Comparison of ENCODE assay signal across 13 cellular contexts in the genomic region with DNA sequence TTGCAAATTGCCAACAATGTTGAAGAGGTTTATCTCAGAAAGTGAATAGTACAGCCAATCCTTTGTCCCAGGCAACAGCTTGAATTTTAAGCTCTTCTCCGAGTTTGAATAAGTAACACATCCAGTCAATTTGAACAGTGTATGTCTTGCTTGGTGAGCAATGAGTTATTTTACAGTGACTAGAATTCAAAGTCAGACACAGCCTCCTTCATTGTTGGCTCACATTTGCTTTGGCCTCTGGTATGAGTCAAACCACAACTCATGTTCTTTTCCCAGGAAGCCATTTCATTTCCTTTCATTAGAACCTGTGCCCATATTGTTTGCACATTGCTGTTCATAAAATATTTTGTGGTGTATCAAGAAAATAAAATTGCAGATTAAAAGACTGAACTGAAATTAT.
DNase-seq lines count a peak whose midpoint lies in the region; ATAC-seq and TF ChIP-seq lines count a peak whose summit lies in the region.
"Had no signal": no experiment of that assay in that cellular context is flagged by ENCODE, and none has a peak within 500 bp of the region (broad histone marks: within the 10 kb centered on the region; RNA-seq: fewer than 3 reads in every experiment).

No MANE protein-coding gene starts in this region.

- no peaks in the 10 kb centered on the region for H3K9me3 ChIP-seq in PC-3 (ENCODE audit: low read length)
- H3K9me3 ChIP-seq in gastrocnemius medialis, result no peaks in the 10 kb centered on the region
- H3K9me3 ChIP-seq: esophagus squamous epithelium, tibial nerve had no signal

- peak overlapping the region; percentile 50 for H3K9ac ChIP-seq in PC-3 (ENCODE audit: low read length)

- in situ Hi-C loops in gastrocnemius medialis (cut with MboI; ENCODE audit: low sequenced_read_pairs in 4 of 4), result no loop called here

- H2AFZ ChIP-seq in PC-3 (ENCODE audit: low read length), result no peak overlapping the region

- intact Hi-C loops in PC-3 (cut with micrococcal nuclease), result loop anchor here (1.0 to 10.0 kb wide), 6 partner anchors 126 to 691 kb away; no protein-coding TSS in a partner anchor
- intact Hi-C loops in left colon (cut with DNase I, micrococcal nuclease), result no loop called here
- intact Hi-C loops in gastrocnemius medialis (cut with DNase I; ENCODE audit: low total_unique reads), result no loop called here

- BruUV-seq in PC-3 (replicated peaks; lab: Mats Ljungman, UMichigan), result no TSS peak

- peaks cover 30% of the 10 kb centered on the region for H3K4me1 ChIP-seq in PC-3 (ENCODE audit: insufficient read depth, low read length)
- H3K4me1 ChIP-seq in gastrocnemius medialis, result no peaks in the 10 kb centered on the region
- H3K4me1 ChIP-seq: esophagus squamous epithelium, tibial nerve had no signal

- H3K27ac ChIP-seq in PC-3 (ENCODE audit: low read length) (peak overlapping the region; percentile 93), gastrocnemius medialis (no peak overlapping the region)
- H3K27ac ChIP-seq: esophagus squamous epithelium, tibial nerve had no signal

- TF ChIP-seq CTCF in PC-3 (conservative IDR thresholded peaks at IDR 0.05; ENCODE audit: low read depth, low read length) (no peak), gastrocnemius medialis (IDR thresholded peaks at IDR 0.05 in 4 of 5, conservative IDR thresholded peaks at IDR 0.05 in 1 of 5) (no peak)

- peaks cover 10% of the 10 kb centered on the region for H3F3A ChIP-seq in PC-3 (ENCODE audit: low read length, unreplicated experiment)

- ATAC-seq in PC-3 (peak; percentile 92), left colon (peak; percentile 25), gastrocnemius medialis (no peak)

- peak overlapping the region; percentile 46 for H3K4me2 ChIP-seq in PC-3 (ENCODE audit: low read length)

- H3K4me3 ChIP-seq in PC-3 (ENCODE audit: low read length) (0 out of 2 replicates have a peak overlapping the region, but pooled peaks have one; percentile 2), gastrocnemius medialis (no peak overlapping the region)
- H3K4me3 ChIP-seq: esophagus squamous epithelium, tibial nerve had no signal

- H3K36me3 ChIP-seq in PC-3 (ENCODE audit: low read depth, low read length) (no peaks in the 10 kb centered on the region), gastrocnemius medialis (no peaks in the 10 kb centered on the region)
- H3K36me3 ChIP-seq: esophagus squamous epithelium, tibial nerve had no signal

- no peak for TF ChIP-seq POLR2A in gastrocnemius medialis (IDR thresholded peaks at IDR 0.05)

- no peaks in the 10 kb centered on the region for H4K20me1 ChIP-seq in PC-3 (ENCODE audit: low read length)

- POLR2A ChIA-PET in PC-3 (lab: Charles Lee; ENCODE audit: unreplicated experiment), result no interaction called here

- no peaks in the 10 kb centered on the region for H3K79me2 ChIP-seq in PC-3 (ENCODE audit: low read length)

- H3K27me3 ChIP-seq in PC-3 (ENCODE audit: low read length) (no peaks in the 10 kb centered on the region), gastrocnemius medialis (no peaks in the 10 kb centered on the region)
- H3K27me3 ChIP-seq: esophagus squamous epithelium, tibial nerve had no signal

- CTCF ChIA-PET in PC-3 (lab: Charles Lee), result no interaction called here

- peaks cover 3% of the 10 kb centered on the region for H3K9me2 ChIP-seq in PC-3 (replicated peaks; ENCODE audit: low read length)

- DNase-seq in COLO829 (ENCODE audit: low spot score) (peak; percentile 40), PC-3 (peak; percentile 93), dermis microvascular lymphatic vessel endothelial cell (ENCODE audit: low read depth in 2 of 2) (peak; percentile 9 to 82), left colon (no peak), NCI-H1694 treated with DMSO at 0.1 percent for 48 hours (lab: John Stamatoyannopoulos, UW) (no peak), gastrocnemius medialis (no peak), NCI-H1417 (lab: John Stamatoyannopoulos, UW) (no peak)
- DNase-seq in effector CD4-positive, alpha-beta T cell, result no peak
- DNase-seq: esophagus squamous epithelium; stimulated activated CD4-positive, alpha-beta T cell treated with anti-CD3 and anti-CD28 coated beads, Interleukin-1b, Interleukin-23, amount 100 ng/mL, for 48 hours; stimulated activated CD8-positive, alpha-beta memory T cell treated with anti-CD3 and anti-CD28 coated beads, Interleukin-4, amount 100 ng/mL, for 48 hours; SW 1271 had no signal

Comparison
In these comparisons a context has a peak if more than half of its experiments do, and no peak if none do; other contexts are left out.
1. DNase-seq: peak in COLO829 (single experiment), PC-3 (single experiment) and dermis microvascular lymphatic vessel endothelial cell (2 of 2); none in left colon (0 of 2), NCI-H1694 treated with DMSO at 0.1 percent for 48 hours (single experiment), gastrocnemius medialis (0 of 2), effector CD4-positive, alpha-beta T cell (single experiment) and NCI-H1417 (0 of 3).
2. ATAC-seq: peak in PC-3 (single experiment) and left colon (single experiment); none in gastrocnemius medialis (0 of 2).